In genomic region chr2:226215902-226216503, GRCh38 we compare ENCODE assay signal across 8 cellular contexts.
DNase-seq lines count a peak whose midpoint lies in the region; ATAC-seq and TF ChIP-seq lines count a peak whose summit lies in the region.

No MANE protein-coding gene starts in this region.

- TF ChIP-seq CTCF in HL-60 (IDR thresholded peaks at IDR 0.05; ENCODE audit: insufficient read depth, low read length), result peak; percentile 25
- peak; percentile 71 for TF ChIP-seq CTCF in left ventricle myocardium inferior (IDR thresholded peaks at IDR 0.05; ENCODE audit: borderline replicate concordance)

- no peak overlapping the region for H3K4me3 ChIP-seq in HL-60 (replicated peaks; ENCODE audit: insufficient read depth, low read length)
- no peak overlapping the region for H3K4me3 ChIP-seq in left ventricle myocardium inferior

- DNase-seq in DMS53 (lab: John Stamatoyannopoulos, UW) (peak; percentile 75), HL-60 (ENCODE audit: low read depth in 1 of 2, low spot score in 1 of 2) (peak; percentile 26 to 71), RPMI8226 (peak; percentile 20), left ventricle myocardium inferior (peak; percentile 18), GOT3 (lab: John Stamatoyannopoulos, UW) (no peak)
- DNase-seq in activated gamma-delta T cell treated with anti-CD3 and anti-CD28 coated beads, Interleukin-2, amount 50 U/mL, for 16 hours (ENCODE audit: low read depth), result peak; percentile 8
- peak; percentile 28 to 58 for DNase-seq in stimulated activated CD4-positive, alpha-beta T cell treated with anti-CD3 and anti-CD28 coated beads, Interleukin-12 subunit alpha, Interleukin-12 subunit beta, amount 100 ng/mL, for 24 hours (ENCODE audit: low read depth in 2 of 2)

- H3K27me3 ChIP-seq in HL-60 (ENCODE audit: insufficient read depth, poor library complexity, severe bottlenecking) (no peaks in the 10 kb centered on the region), left ventricle myocardium inferior (ENCODE audit: low read depth) (no peaks in the 10 kb centered on the region)

- no peaks in the 10 kb centered on the region for H3K9me3 ChIP-seq in left ventricle myocardium inferior (replicated peaks)

- no peaks in the 10 kb centered on the region for H3K36me3 ChIP-seq in left ventricle myocardium inferior

- intact Hi-C loops in left ventricle myocardium inferior (cut with micrococcal nuclease), result loop anchor here (10.0 kb wide), 1 partner anchor 589 kb away; no protein-coding TSS in a partner anchor

- peak; percentile 94 for ATAC-seq in GM21423 (IDR thresholded peaks at IDR 0.05; ENCODE audit: unreplicated experiment)

- H3K27ac ChIP-seq in HL-60 (replicated peaks), result no peak overlapping the region
- H3K27ac ChIP-seq in left ventricle myocardium inferior (replicated peaks), result no peak overlapping the region

- H3K4me1 ChIP-seq in left ventricle myocardium inferior, result peaks cover 16% of the 10 kb centered on the region
